ENCODE assay signal across 24 cellular contexts in the genomic region with DNA sequence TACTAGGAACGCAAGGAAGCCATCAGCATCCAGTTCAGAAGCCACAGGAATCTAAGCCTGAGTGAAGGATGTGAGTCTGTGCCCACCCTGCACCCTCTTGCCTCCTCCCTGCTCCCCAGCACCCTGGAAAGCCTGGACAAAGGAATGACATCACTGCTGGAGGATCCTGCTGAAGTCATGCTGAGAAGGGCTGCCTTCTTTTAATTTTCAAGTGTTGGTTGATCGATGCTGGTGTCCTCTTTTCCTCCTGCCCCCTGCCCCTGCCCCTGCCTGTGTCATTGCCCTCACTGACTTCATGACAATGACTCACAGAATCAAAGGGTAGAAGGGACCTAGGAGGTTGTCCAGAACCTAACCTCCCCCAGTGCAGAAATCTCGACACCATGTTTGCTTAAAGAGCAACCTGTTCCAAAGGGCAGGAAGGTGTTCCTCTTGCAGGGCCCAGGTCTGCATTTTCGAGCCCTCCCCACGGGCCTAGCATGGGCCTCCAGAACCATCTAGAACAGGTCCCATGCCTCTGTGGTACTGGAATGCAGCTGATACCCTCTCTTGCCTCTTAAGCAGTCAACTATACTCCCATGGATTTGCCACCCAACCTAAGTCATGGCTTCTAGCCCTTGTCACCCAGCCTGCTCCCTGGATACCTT. TPM values are rescaled to one million over a fixed set of nuclear protein-coding genes. Genes with fewer than 3 reads are reported as not detected.
A peak's percentile ranks its signal among the peaks of the same experiment; 100 is the strongest.
DNase-seq lines count a peak whose midpoint lies in the region; ATAC-seq and TF ChIP-seq lines count a peak whose summit lies in the region.
"Had no signal": no experiment of that assay in that cellular context is flagged by ENCODE, and none has a peak within 500 bp of the region (broad histone marks: within the 10 kb centered on the region; RNA-seq: fewer than 3 reads in every experiment).

No MANE protein-coding gene starts in this region.

- H3K27me3 Mint-ChIP-seq in CD4-positive, CD25-positive, alpha-beta regulatory T cell, result peaks cover 12% of the 10 kb centered on the region
- no peaks in the 10 kb centered on the region for H3K27me3 Mint-ChIP-seq in naive thymus-derived CD8-positive, alpha-beta T cell
- H3K27me3 Mint-ChIP-seq: activated CD4-positive, alpha-beta memory T cell treated with anti-CD3 and anti-CD28 coated beads for 36 hours had no signal

- H3K9ac ChIP-seq in IMR-90 (ENCODE audit: low read depth, low read length), result no peak overlapping the region

- POLR2A ChIA-PET in IMR-90 (lab: Charles Lee; ENCODE audit: unreplicated experiment), result no interaction called here
- POLR2A ChIA-PET in naive thymus-derived CD8-positive, alpha-beta T cell (lab: Charles Lee), result interaction anchor here (1.0 to 11.2 kb wide), 3 partner anchors 9 to 13 kb away, joined by 3 to 269 read pairs (median 10); partner anchors contain the start of gene DHRS3

- no peak for DNase-seq in CD4-positive, CD25-positive, alpha-beta regulatory T cell
- DNase-seq in IMR-90, result no peak
- DNase-seq in brain microvascular endothelial cell, result no peak
- DNase-seq in naive thymus-derived CD8-positive, alpha-beta T cell, result peak in 1 of 10 donors; percentile 18
- no peak for DNase-seq in inferior parietal cortex (ENCODE audit: extremely low spot score)
- DNase-seq in activated T-cell treated with anti-CD3 and anti-CD28 coated beads for 4 hours, result no peak
- DNase-seq in MV-4-11 (lab: John Stamatoyannopoulos, UW), result no peak
- no peak for DNase-seq in AG20443 (ENCODE audit: low spot score)
- DNase-seq: activated CD4-positive, alpha-beta memory T cell treated with anti-CD3 and anti-CD28 coated beads for 36 hours; activated naive CD4-positive, alpha-beta T cell treated with Interleukin-2 at 50 U/mL for 16 hours; DMS79 treated with DMSO at 0.1 percent for 48 hours; HCEC 1CT; KG1; NCI-H2029 treated with DMSO at 0.1 percent for 48 hours; NCI-H510A; stimulated activated CD4-positive, alpha-beta T cell treated with anti-CD3 and anti-CD28 coated beads, Interleukin-15, amount 100 ng/mL, for 24 hours; T-helper 1 cell had no signal

- H2AK5ac ChIP-seq in IMR-90 (ENCODE audit: low read depth, low read length), result peak overlapping the region; percentile 43; the same call in 1 of the 2 replicates

- peak overlapping the region; percentile 24; the same call in 1 of the 3 replicates for H2BK15ac ChIP-seq in IMR-90 (ENCODE audit: low read depth, low read length)

- H3K9me3 Mint-ChIP-seq in CD4-positive, CD25-positive, alpha-beta regulatory T cell, result peaks cover 0 to 7% (median 0%) of the 10 kb centered on the region in 7 donors
- peaks cover 0 to 5% (median 0%) of the 10 kb centered on the region in 9 donors for H3K9me3 Mint-ChIP-seq in naive thymus-derived CD8-positive, alpha-beta T cell

- no peak overlapping the region for H2BK5ac ChIP-seq in IMR-90 (ENCODE audit: low read depth, low read length, poor library complexity, severe bottlenecking)

- no peak overlapping the region for H2BK120ac ChIP-seq in IMR-90 (ENCODE audit: low read depth, low read length)

- no peak overlapping the region for H3K4me3 Mint-ChIP-seq in CD4-positive, CD25-positive, alpha-beta regulatory T cell
- H3K4me3 Mint-ChIP-seq in naive thymus-derived CD8-positive, alpha-beta T cell, result no peak overlapping the region
- H3K4me3 Mint-ChIP-seq: activated CD4-positive, alpha-beta memory T cell treated with anti-CD3 and anti-CD28 coated beads for 36 hours; CD14-positive monocyte; dendritic cell treated with granulocyte-macrophage colony-stimulating factor and Interleukin-4, amounts not matched to agents 40 ng/mL and 50 ng/mL, for 4 days had no signal

- 94% methylated on average over 3 of the region's 5 CpGs; no CpG with 5 or more reads in 1 of the 2 experiments for WGBS in IMR-90 (ENCODE audit: extremely low coverage in 2 of 2, insufficient read length in 1 of 2), 2 experiments

- H4K5ac ChIP-seq in IMR-90 (ENCODE audit: low read depth, low read length), result no peak overlapping the region

- H3K4me3 ChIP-seq in CD4-positive, CD25-positive, alpha-beta regulatory T cell (ENCODE audit: low read depth, low read length), result no peak overlapping the region
- H3K4me3 ChIP-seq in IMR-90 (ENCODE audit: insufficient read depth, low read depth, low read length), result no peak overlapping the region
- H3K4me3 ChIP-seq in brain microvascular endothelial cell (ENCODE audit: low read depth, low read length), result no peak overlapping the region
- H3K4me3 ChIP-seq: thoracic aorta had no signal

- intact Hi-C loops in IMR-90 (cut with micrococcal nuclease), result no loop called here

- H3K79me1 ChIP-seq in IMR-90 (ENCODE audit: low read depth in 1 of 2, low read length in 2 of 2), result peaks cover 6 to 13% of the 10 kb centered on the region in 2 experiments; a peak in 2 of 4 replicates

- no peaks in the 10 kb centered on the region for H3K9me3 ChIP-seq in CD4-positive, CD25-positive, alpha-beta regulatory T cell (ENCODE audit: control insufficient read depth in 2 of 2, low read length in 2 of 2)
- H3K9me3 ChIP-seq in IMR-90 (ENCODE audit: control insufficient read depth, insufficient read depth, low read length), result no peaks in the 10 kb centered on the region
- H3K9me3 ChIP-seq: neutrophil, thoracic aorta had no signal

- peaks cover 18% of the 10 kb centered on the region for H3K9me1 ChIP-seq in IMR-90 (ENCODE audit: insufficient read depth, low read length)

- no peak for ATAC-seq in CD4-positive, CD25-positive, alpha-beta regulatory T cell (ENCODE audit: low read depth in 2 of 2)
- ATAC-seq in IMR-90 (ENCODE audit: low read depth), result no peak
- ATAC-seq in naive thymus-derived CD8-positive, alpha-beta T cell, result no peak

- TF ChIP-seq RAD21 in IMR-90 (IDR thresholded peaks at IDR 0.05; ENCODE audit: low read length), result no peak

- no peak overlapping the region for H2BK20ac ChIP-seq in IMR-90 (ENCODE audit: low read depth, low read length)

- no peaks in the 10 kb centered on the region for H4K20me1 ChIP-seq in IMR-90 (ENCODE audit: insufficient read depth, low read length)

- H3K4me2 ChIP-seq in IMR-90 (ENCODE audit: low read depth, low read length), result no peak overlapping the region

- no TSS peak for BruUV-seq in IMR-90 (replicated peaks; lab: Mats Ljungman, UMichigan)

- no peak overlapping the region for H2AFZ ChIP-seq in IMR-90 (replicated peaks; ENCODE audit: low read length, poor library complexity)

- H3K27me3 ChIP-seq in CD4-positive, CD25-positive, alpha-beta regulatory T cell (ENCODE audit: control insufficient read depth, insufficient read depth, low read length), result no peaks in the 10 kb centered on the region
- H3K27me3 ChIP-seq in IMR-90 (ENCODE audit: control insufficient read depth, insufficient read depth, low read length) (no peaks in the 10 kb centered on the region), brain microvascular endothelial cell (replicated peaks) (no peaks in the 10 kb centered on the region)

- CTCF ChIA-PET in IMR-90 (lab: Yijun Ruan, JAX), result no interaction called here

- H3K18ac ChIP-seq in IMR-90 (ENCODE audit: low read depth, low read length), result no peak overlapping the region

- H4K91ac ChIP-seq in IMR-90 (ENCODE audit: insufficient read depth, low read depth, low read length), result no peak overlapping the region

- dilution Hi-C loops in IMR-90 (cut with HindIII; ENCODE audit: low sequenced_read_pairs, unreplicated experiment), result no loop called here

- H3K36me3 ChIP-seq in CD4-positive, CD25-positive, alpha-beta regulatory T cell (ENCODE audit: control insufficient read depth, insufficient read depth, low read length), result peaks cover 2% of the 10 kb centered on the region
- peaks cover 13% of the 10 kb centered on the region for H3K36me3 ChIP-seq in IMR-90 (ENCODE audit: control insufficient read depth, insufficient read depth, low read length)
- peaks cover 84% of the 10 kb centered on the region for H3K36me3 ChIP-seq in brain microvascular endothelial cell (replicated peaks)
- H3K36me3 ChIP-seq: neutrophil had no signal

- H3K14ac ChIP-seq in IMR-90 (replicated peaks; ENCODE audit: low read depth, low read length), result no peak overlapping the region

- in situ Hi-C loops in IMR-90 (cut with MboI; ENCODE audit: low sequenced_read_pairs), result loop anchor here (25.0 kb wide), 1 partner anchor 196 kb away; no protein-coding TSS in a partner anchor
- in situ Hi-C loops in brain microvascular endothelial cell (cut with HindIII; ENCODE audit: low pct_ligation_motif_present, low sequenced_read_pairs), result no loop called here

- H4K8ac ChIP-seq in IMR-90 (ENCODE audit: low read depth in 2 of 2, low read length in 2 of 2), result no peak overlapping the region

- H3K27ac Mint-ChIP-seq in CD4-positive, CD25-positive, alpha-beta regulatory T cell, result peak overlapping the region; percentile 48 to 80 (median 60)
- peak overlapping the region; percentile 9 to 88 (median 60) for H3K27ac Mint-ChIP-seq in naive thymus-derived CD8-positive, alpha-beta T cell
- H3K27ac Mint-ChIP-seq: activated CD4-positive, alpha-beta memory T cell treated with anti-CD3 and anti-CD28 coated beads for 36 hours; dendritic cell treated with granulocyte-macrophage colony-stimulating factor and Interleukin-4, amounts not matched to agents 40 ng/mL and 50 ng/mL, for 4 days had no signal

- TF ChIP-seq CTCF in IMR-90 (conservative IDR thresholded peaks at IDR 0.05; ENCODE audit: low read depth, low read length), result no peak
- no peak for TF ChIP-seq CTCF in brain microvascular endothelial cell (IDR thresholded peaks at IDR 0.05; ENCODE audit: low read depth, low read length, missing control alignments)

- TF ChIP-seq POLR2A in IMR-90 (IDR thresholded peaks at IDR 0.05; ENCODE audit: low read depth, low read length), result no peak

- H3K56ac ChIP-seq in IMR-90 (ENCODE audit: extremely low read depth, insufficient read depth, low read length), result no peak overlapping the region

- H2AK9ac ChIP-seq in IMR-90 (replicated peaks; ENCODE audit: low read depth, low read length, poor library complexity), result no peak overlapping the region

- H3K4me1 Mint-ChIP-seq in CD4-positive, CD25-positive, alpha-beta regulatory T cell, result peaks cover 10 to 68% (median 34%) of the 10 kb centered on the region in 4 donors
- peaks cover 38 to 83% (median 65%) of the 10 kb centered on the region in 4 donors for H3K4me1 Mint-ChIP-seq in naive thymus-derived CD8-positive, alpha-beta T cell

- H3K4ac ChIP-seq in IMR-90 (ENCODE audit: low read depth, low read length), result no peak overlapping the region

- peaks cover 20% of the 10 kb centered on the region for H3K36me3 Mint-ChIP-seq in CD4-positive, CD25-positive, alpha-beta regulatory T cell
- H3K36me3 Mint-ChIP-seq in naive thymus-derived CD8-positive, alpha-beta T cell, result peaks cover 9 to 54% (median 23%) of the 10 kb centered on the region in 3 donors

- H3K23ac ChIP-seq in IMR-90 (ENCODE audit: low read depth, low read length), result no peak overlapping the region

- H3K27ac ChIP-seq in CD4-positive, CD25-positive, alpha-beta regulatory T cell (ENCODE audit: insufficient read depth, low read length, poor library complexity, severe bottlenecking), result no peak overlapping the region
- H3K27ac ChIP-seq in IMR-90 (ENCODE audit: insufficient read depth, low read length), result no peak overlapping the region
- peak overlapping the region; percentile 59 for H3K27ac ChIP-seq in brain microvascular endothelial cell
- H3K27ac ChIP-seq: neutrophil had no signal

- H3K4me1 ChIP-seq in CD4-positive, CD25-positive, alpha-beta regulatory T cell (ENCODE audit: control insufficient read depth, insufficient read depth, low read length, poor library complexity, severe bottlenecking), result peaks cover 20% of the 10 kb centered on the region
- H3K4me1 ChIP-seq in IMR-90 (ENCODE audit: control insufficient read depth, insufficient read depth, low read length), result peaks cover 13% of the 10 kb centered on the region

RNA-seq across cellular contexts. Expression of gene DHRS3, which starts 9.6 kb away (rescaled TPM):
- 15.2 TPM for total RNA-seq in CD4-positive, CD25-positive, alpha-beta regulatory T cell
- 10 to 100 TPM in 3 of 4 donors, 1 to 10 TPM in 1; 8.8 to 25.6 (median 16.1) TPM for polyA plus RNA-seq in CD4-positive, CD25-positive, alpha-beta regulatory T cell
- 11.4 and 14.5 TPM in 2 replicates for total RNA-seq in IMR-90 (2012; rRNA removed)
- polyA plus RNA-seq in IMR-90 (2012; rRNA removed), result 10.2 and 11.2 TPM in 2 replicates
- 9.9 and 24.8 TPM in 2 replicates for polyA plus RNA-seq in IMR-90 (2012; cell fraction: cytosol; rRNA removed)
- 16.2 and 25.0 TPM in 2 replicates for polyA plus RNA-seq in IMR-90 (2012; cell fraction: nucleus; rRNA removed; ENCODE audit: low replicate concordance)
- 10 to 100 TPM; 86.4 to 91.0 TPM for total RNA-seq in naive thymus-derived CD8-positive, alpha-beta T cell
- 10 to 100 TPM; 17.7 to 31.0 (median 20.4) TPM for polyA plus RNA-seq in naive thymus-derived CD8-positive, alpha-beta T cell

RNA-seq across cellular contexts. Expression of gene AADACL4, which starts 35.5 kb away (rescaled TPM):
- not detected for total RNA-seq in CD4-positive, CD25-positive, alpha-beta regulatory T cell
- polyA plus RNA-seq in CD4-positive, CD25-positive, alpha-beta regulatory T cell, result not detected
- total RNA-seq in IMR-90 (2012; rRNA removed), result not detected in 2 replicates
- not detected in 2 replicates for polyA plus RNA-seq in IMR-90 (2012; rRNA removed)
- polyA plus RNA-seq in IMR-90 (2012; cell fraction: cytosol; rRNA removed), result not detected in 2 replicates
- polyA plus RNA-seq in IMR-90 (2012; cell fraction: nucleus; rRNA removed; ENCODE audit: low replicate concordance), result 0.10 TPM in 1 of 2 replicates, not detected in the other
- total RNA-seq in naive thymus-derived CD8-positive, alpha-beta T cell, result not detected
- polyA plus RNA-seq in naive thymus-derived CD8-positive, alpha-beta T cell, result not detected
- total RNA-seq: activated CD4-positive, alpha-beta memory T cell treated with anti-CD3 and anti-CD28 coated beads for 36 hours; bronchial epithelial cell; endothelial cell of umbilical vein; renal cortical epithelial cell; thoracic aorta had no signal
- polyA plus RNA-seq: CD14-positive monocyte, endothelial cell of umbilical vein had no signal
